10 cellular contexts compared by ENCODE assay signal in the genomic region with DNA sequence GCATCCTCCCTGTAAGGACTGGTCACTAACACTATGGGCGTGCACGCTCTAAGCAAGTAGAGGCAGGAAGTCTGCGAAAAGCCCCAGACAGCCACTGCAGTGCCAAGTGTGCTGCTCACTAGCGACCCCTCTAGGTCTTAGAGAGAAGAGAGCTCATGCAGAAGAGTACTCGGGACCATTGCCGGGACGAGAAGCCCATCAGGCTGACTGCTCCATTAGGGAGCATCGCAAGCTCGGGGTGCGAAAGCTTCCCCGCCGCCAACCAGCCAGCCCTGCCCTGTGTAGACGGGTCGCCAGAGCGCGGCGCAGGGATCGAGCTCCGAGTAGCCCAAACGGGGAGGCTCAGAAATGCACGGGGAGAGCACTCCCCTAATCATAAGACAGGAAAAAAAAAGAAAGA. TPM values are rescaled to one million over a fixed set of nuclear protein-coding genes. Genes with fewer than 3 reads are reported as not detected.
DNase-seq lines count a peak whose midpoint lies in the region; ATAC-seq and TF ChIP-seq lines count a peak whose summit lies in the region.
"Had no signal": no experiment of that assay in that cellular context is flagged by ENCODE, and none has a peak within 500 bp of the region (broad histone marks: within the 10 kb centered on the region; RNA-seq: fewer than 3 reads in every experiment).

No MANE protein-coding gene starts in this region.

- H3K4me3 ChIP-seq in HUES48 (ENCODE audit: low read depth, low read length) (peak overlapping the region; percentile 52), cardiac fibroblast (replicated peaks in 1 of 2; ENCODE audit: low read depth in 2 of 2, low read length in 2 of 2) (no peak overlapping the region), tibial artery (no peak overlapping the region)

- no peak for ATAC-seq in natural killer cell treated with Interleukin-12 subunit alpha and Interleukin-12 subunit beta and Interleukin-15 and Interleukin-18, amount 100 ng/mL, for 72 hours
- ATAC-seq: left lobe of liver had no signal

- TF ChIP-seq CTCF in GM12872 (IDR thresholded peaks at IDR 0.05; ENCODE audit: insufficient read depth, low read depth, low read length), result peak; percentile 57; the same call in 2 of the 3 replicates
- TF ChIP-seq CTCF in cardiac fibroblast (IDR thresholded peaks at IDR 0.05; ENCODE audit: low read depth, low read length), result peak; percentile 23
- TF ChIP-seq CTCF in neural crest cell (conservative IDR thresholded peaks at IDR 0.05), result peak; percentile 51
- no peak for TF ChIP-seq CTCF in tibial artery (IDR thresholded peaks at IDR 0.05)

- H3K27me3 Mint-ChIP-seq in neural crest cell (ENCODE audit: low read depth) (peaks cover 93% of the 10 kb centered on the region), immature natural killer cell (ENCODE audit: low read depth in 3 of 3) (peaks cover 13 to 29% (median 19%) of the 10 kb centered on the region in 3 donors)
- peaks cover 39 to 63% of the 10 kb centered on the region in 2 donors for H3K27me3 Mint-ChIP-seq in natural killer cell treated with Interleukin-12 subunit alpha and Interleukin-12 subunit beta and Interleukin-15 and Interleukin-18, amount 100 ng/mL, for 72 hours

- H3K27ac ChIP-seq in HUES48 (ENCODE audit: low read depth, low read length) (no peak overlapping the region), tibial artery (no peak overlapping the region)

- DNase-seq in cardiac fibroblast (ENCODE audit: low read depth in 2 of 2) (no peak), neural crest cell (ENCODE audit: low read depth, low spot score) (no peak), tibial artery (no peak), immature natural killer cell (no peak)
- no peak for DNase-seq in natural killer cell treated with Interleukin-12 subunit alpha and Interleukin-12 subunit beta and Interleukin-15 and Interleukin-18, amount 100 ng/mL, for 72 hours (ENCODE audit: low spot score)
- no peak for DNase-seq in stimulated activated naive CD4-positive, alpha-beta T cell (lab: John Stamatoyannopoulos, UW)

- H3K9me3 ChIP-seq in HUES48 (ENCODE audit: control insufficient read depth, insufficient read depth, low read length), result no peaks in the 10 kb centered on the region
- H3K9me3 ChIP-seq in tibial artery, result no peaks in the 10 kb centered on the region

- H3K9ac ChIP-seq in HUES48 (ENCODE audit: low read depth, low read length), result no peak overlapping the region

- peaks cover 69% of the 10 kb centered on the region for H3K27me3 ChIP-seq in HUES48 (ENCODE audit: control insufficient read depth, insufficient read depth, low read length)
- H3K27me3 ChIP-seq in tibial artery, result peaks cover 0 to 62% of the 10 kb centered on the region in 2 donors

- no peaks in the 10 kb centered on the region for H3K36me3 ChIP-seq in HUES48 (ENCODE audit: control insufficient read depth, insufficient read depth, low read length)
- H3K36me3 ChIP-seq in tibial artery, result no peaks in the 10 kb centered on the region

- H3K9me3 Mint-ChIP-seq in neural crest cell (no peaks in the 10 kb centered on the region), immature natural killer cell (peaks cover 8 to 48% (median 15%) of the 10 kb centered on the region in 6 donors)
- peaks cover 12% of the 10 kb centered on the region for H3K9me3 Mint-ChIP-seq in natural killer cell treated with Interleukin-12 subunit alpha and Interleukin-12 subunit beta and Interleukin-15 and Interleukin-18, amount 100 ng/mL, for 72 hours

- H3K4me1 ChIP-seq in HUES48 (ENCODE audit: control insufficient read depth, insufficient read depth, low read length) (peaks cover 18% of the 10 kb centered on the region), tibial artery (no peaks in the 10 kb centered on the region)

- H3K36me3 Mint-ChIP-seq in neural crest cell (ENCODE audit: low read depth) (no peaks in the 10 kb centered on the region), immature natural killer cell (peaks cover 0 to 11% (median 5%) of the 10 kb centered on the region in 3 donors)
- peaks cover 22% of the 10 kb centered on the region for H3K36me3 Mint-ChIP-seq in natural killer cell treated with Interleukin-12 subunit alpha and Interleukin-12 subunit beta and Interleukin-15 and Interleukin-18, amount 100 ng/mL, for 72 hours

- H3K4me1 Mint-ChIP-seq in neural crest cell, result peaks cover 3% of the 10 kb centered on the region
- no peaks in the 10 kb centered on the region for H3K4me1 Mint-ChIP-seq in immature natural killer cell
- peaks cover 0 to 4% of the 10 kb centered on the region in 2 donors for H3K4me1 Mint-ChIP-seq in natural killer cell treated with Interleukin-12 subunit alpha and Interleukin-12 subunit beta and Interleukin-15 and Interleukin-18, amount 100 ng/mL, for 72 hours (ENCODE audit: low read depth in 2 of 2)

- H3K27ac Mint-ChIP-seq in neural crest cell (ENCODE audit: unreplicated experiment) (no peak overlapping the region), immature natural killer cell (no peak overlapping the region)
- H3K27ac Mint-ChIP-seq in natural killer cell treated with Interleukin-12 subunit alpha and Interleukin-12 subunit beta and Interleukin-15 and Interleukin-18, amount 100 ng/mL, for 72 hours, result no peak overlapping the region

- H3K4me3 Mint-ChIP-seq in neural crest cell (peak overlapping the region; percentile 45), immature natural killer cell (no peak overlapping the region)
- no peak overlapping the region for H3K4me3 Mint-ChIP-seq in natural killer cell treated with Interleukin-12 subunit alpha and Interleukin-12 subunit beta and Interleukin-15 and Interleukin-18, amount 100 ng/mL, for 72 hours

- intact Hi-C loops in tibial artery (cut with DNase I; ENCODE audit: low total_unique reads), result no loop called here

RNA-seq across cellular contexts. Expression of gene POU4F1, which starts 16.6 kb away (rescaled TPM):
- 0.19 and 0.41 TPM in 2 replicates for total RNA-seq in neural crest cell
- not detected for polyA plus RNA-seq in immature natural killer cell
- 1 to 10 TPM; 1.1 to 1.4 TPM for total RNA-seq in natural killer cell treated with Interleukin-12 subunit alpha and Interleukin-12 subunit beta and Interleukin-15 and Interleukin-18, amount 100 ng/mL, for 72 hours
- total RNA-seq: left lobe of liver, posterior vena cava had no signal

Comparison
In these comparisons a context has a peak if more than half of its experiments do, and no peak if none do; other contexts are left out.
1. CTCF ChIP-seq: peak in GM12872 (single experiment), cardiac fibroblast (single experiment) and neural crest cell (single experiment); none in tibial artery (0 of 2).